Comparison of ENCODE assay signal across 24 cellular contexts in genomic region chr3:127110982-127111693, GRCh38.
"Had no signal": no experiment of that assay in that cellular context is flagged by ENCODE, and none has a peak within 500 bp of the region (broad histone marks: within the 10 kb centered on the region; RNA-seq: fewer than 3 reads in every experiment).

No MANE protein-coding gene starts in this region.

- H3K36me3 Mint-ChIP-seq: brain had no signal

- H3K9ac ChIP-seq: KMS-11 had no signal

- H3K27me3 ChIP-seq: MG63 had no signal

- H3K4me3 ChIP-seq: MG63 had no signal

- ATAC-seq: activated T-helper 17 cell treated with anti-CD3 and anti-CD28 coated beads, Interleukin-2, amount 50 U/mL, for 72 hours; PC-3; T-helper 17 cell had no signal

- H3K36me3 ChIP-seq: MG63 had no signal

- H3K27ac ChIP-seq: KMS-11 had no signal

- H3K27ac Mint-ChIP-seq: activated CD4-positive, alpha-beta memory T cell treated with anti-CD3 and anti-CD28 coated beads, Interleukin-2, amount 10 ng/mL, durations not matched to agents 7 days and 5 days; activated CD4-positive, alpha-beta T cell treated with anti-CD3 and anti-CD28 coated beads, Interleukin-2, amount 10 ng/mL, durations not matched to agents 7 days and 5 days; activated naive CD4-positive, alpha-beta T cell treated with anti-CD3 and anti-CD28 coated beads for 36 hours; activated naive CD8-positive, alpha-beta T cell; activated T-helper 17 cell treated with anti-CD3 and anti-CD28 coated beads, Interleukin-2, amount 50 U/mL, for 72 hours; brain; T-helper 17 cell had no signal

- DNase-seq: activated CD4-positive, alpha-beta memory T cell treated with anti-CD3 and anti-CD28 coated beads, Interleukin-2, amount 10 ng/mL, durations not matched to agents 7 days and 5 days; activated CD4-positive, alpha-beta T cell treated with anti-CD3 and anti-CD28 coated beads, Interleukin-2, amount 10 ng/mL, durations not matched to agents 7 days and 5 days; activated CD4-positive, CD25-positive, alpha-beta regulatory T cell; activated gamma-delta T cell; activated naive CD4-positive, alpha-beta T cell treated with anti-CD3 and anti-CD28 coated beads for 36 hours; activated T-cell treated with anti-CD3 and anti-CD28 coated beads for 4 hours; activated T-cell treated with anti-CD3 and anti-CD28 coated beads, Interleukin-2, amount 50 U/mL, for 48 hours; amygdala; MG63; MV-4-11; NCI-H1105; NCI-H1436; NCI-H1694 treated with DMSO at 0.1 percent for 48 hours; NCI-H2029 treated with DMSO at 0.1 percent for 48 hours; NCI-H524; PC-3; SIG-M5; T-helper 17 cell; T-helper 9 cell had no signal

- H3K4me3 Mint-ChIP-seq: activated CD4-positive, alpha-beta memory T cell treated with anti-CD3 and anti-CD28 coated beads, Interleukin-2, amount 10 ng/mL, durations not matched to agents 7 days and 5 days; activated CD4-positive, alpha-beta T cell treated with anti-CD3 and anti-CD28 coated beads, Interleukin-2, amount 10 ng/mL, durations not matched to agents 7 days and 5 days; activated naive CD4-positive, alpha-beta T cell treated with anti-CD3 and anti-CD28 coated beads for 36 hours; activated naive CD8-positive, alpha-beta T cell; activated T-helper 17 cell treated with anti-CD3 and anti-CD28 coated beads, Interleukin-2, amount 50 U/mL, for 72 hours; brain; central memory CD8-positive, alpha-beta T cell; T-helper 17 cell had no signal

- H3K27me3 Mint-ChIP-seq: activated CD4-positive, alpha-beta T cell treated with anti-CD3 and anti-CD28 coated beads, Interleukin-2, amount 10 ng/mL, durations not matched to agents 7 days and 5 days; activated naive CD8-positive, alpha-beta T cell; activated T-helper 17 cell treated with anti-CD3 and anti-CD28 coated beads, Interleukin-2, amount 50 U/mL, for 72 hours had no signal

- H3K4me1 Mint-ChIP-seq: activated CD4-positive, alpha-beta memory T cell treated with anti-CD3 and anti-CD28 coated beads, Interleukin-2, amount 10 ng/mL, durations not matched to agents 7 days and 5 days; activated CD4-positive, alpha-beta T cell treated with anti-CD3 and anti-CD28 coated beads, Interleukin-2, amount 10 ng/mL, durations not matched to agents 7 days and 5 days; activated T-helper 17 cell treated with anti-CD3 and anti-CD28 coated beads, Interleukin-2, amount 50 U/mL, for 72 hours; brain; central memory CD8-positive, alpha-beta T cell; T-helper 17 cell had no signal
